In genomic region chr4:94158883-94159282, GRCh38 we compare ENCODE assay signal across 1 cellular context.
TF ChIP-seq lines count a peak whose summit lies in the region.

No MANE protein-coding gene starts in this region.

TF ChIP-seq in GM23338, 12 proteins besides CTCF, POLR2A, EP300 and RAD21:
- TF ChIP-seq ZNF462 (CRISPR knock-in tag; IDR thresholded peaks at IDR 0.05): no peak
- TF ChIP-seq POLR2AphosphoS5 (IDR thresholded peaks at IDR 0.05; ENCODE audit: low read depth): no peak
- no peak for TF ChIP-seq REST (IDR thresholded peaks at IDR 0.05; ENCODE audit: unreplicated experiment)
- no peak for TF ChIP-seq CREB1 (CRISPR knock-in tag; IDR thresholded peaks at IDR 0.05; ENCODE audit: low read depth)
- TF ChIP-seq ETS1 (IDR thresholded peaks at IDR 0.05): no peak
- TF ChIP-seq ZNF331 (CRISPR knock-in tag; IDR thresholded peaks at IDR 0.05; ENCODE audit: low read depth): no peak
